ENCODE assay signal across 35 cellular contexts in genomic region chr22:37373451-37373850, GRCh38.
"Had no signal": no experiment of that assay in that cellular context is flagged by ENCODE, and none has a peak within 500 bp of the region (broad histone marks: within the 10 kb centered on the region; RNA-seq: fewer than 3 reads in every experiment).

No MANE protein-coding gene starts in this region.

- H3K4me3 ChIP-seq: MG63 had no signal

- DNase-seq: Karpas-422, Kasumi-1, MG63, MM.1S, MV-4-11, NCI-H1048, NCI-H1092, NCI-H1092 treated with DMSO at 0.1 percent for 48 hours, NCI-H1105, NCI-H1105 treated with DMSO at 0.1 percent for 48 hours, NCI-H1417, NCI-H1417 treated with DMSO at 0.1 percent for 48 hours, NCI-H1436, NCI-H1436 treated with DMSO at 0.1 percent for 48 hours, NCI-H146, NCI-H1694, NCI-H1694 treated with DMSO at 0.1 percent for 48 hours, NCI-H187, NCI-H187 treated with DMSO at 0.1 percent for 48 hours, NCI-H1930, NCI-H2029, NCI-H2029 treated with DMSO at 0.1 percent for 48 hours, NCI-H2081, NCI-H2081 treated with DMSO at 0.1 percent for 48 hours, NCI-H2107, NCI-H2171, NCI-H2171 treated with DMSO at 0.1 percent for 48 hours, NCI-H2227 treated with DMSO at 0.1 percent for 48 hours, NCI-H226, NCI-H345, NCI-H446, NCI-H446 treated with DMSO at 0.1 percent for 48 hours, NCI-H510A, NCI-H510A treated with DMSO at 0.1 percent for 48 hours, NCI-H524 had no signal

- H3K36me3 ChIP-seq: MG63 had no signal

- H3K9me3 ChIP-seq: MG63 had no signal
